11 cellular contexts compared by ENCODE assay signal in genomic region chr5:154077692-154078091, GRCh38. TPM values are rescaled to one million over a fixed set of nuclear protein-coding genes. Genes with fewer than 3 reads are reported as not detected.
DNase-seq lines count a peak whose midpoint lies in the region; ATAC-seq and TF ChIP-seq lines count a peak whose summit lies in the region.
"Had no signal": no experiment of that assay in that cellular context is flagged by ENCODE, and none has a peak within 500 bp of the region (broad histone marks: within the 10 kb centered on the region; RNA-seq: fewer than 3 reads in every experiment).

No MANE protein-coding gene starts in this region.

- no peak overlapping the region for H3K9ac ChIP-seq in BLaER1 treated with 17β-estradiol and CSF1 and Interleukin-3, amounts not matched to agents 10 nM and 100 nM
- H3K9ac ChIP-seq: BLaER1 had no signal

- no peaks in the 10 kb centered on the region for H3K27me3 ChIP-seq in BLaER1 treated with 17β-estradiol and CSF1 and Interleukin-3, amounts not matched to agents 10 nM and 100 nM
- no peaks in the 10 kb centered on the region for H3K27me3 ChIP-seq in left lung
- H3K27me3 ChIP-seq: BLaER1 had no signal

- TF ChIP-seq CTCF in cardiac fibroblast (IDR thresholded peaks at IDR 0.05; ENCODE audit: low read depth, low read length) = no peak
- no peak for TF ChIP-seq CTCF in left lung (IDR thresholded peaks at IDR 0.05)
- TF ChIP-seq CTCF in GM20000 (IDR thresholded peaks at IDR 0.05; ENCODE audit: extremely low read depth, missing control alignments) = no peak

- H3K27ac ChIP-seq in BLaER1 treated with 17β-estradiol and CSF1 and Interleukin-3, amounts not matched to agents 10 nM and 100 nM = no peak overlapping the region
- H3K27ac ChIP-seq in left lung = no peak overlapping the region
- H3K27ac ChIP-seq: BLaER1 had no signal

- H4K20me1 ChIP-seq in BLaER1 treated with 17β-estradiol and CSF1 and Interleukin-3, amounts not matched to agents 10 nM and 100 nM = no peaks in the 10 kb centered on the region
- H4K20me1 ChIP-seq: BLaER1 had no signal

- no peaks in the 10 kb centered on the region for H3K9me3 ChIP-seq in BLaER1 treated with 17β-estradiol and CSF1 and Interleukin-3, amounts not matched to agents 10 nM and 100 nM (replicated peaks in 1 of 11)
- no peaks in the 10 kb centered on the region for H3K9me3 ChIP-seq in left lung
- H3K9me3 ChIP-seq in T-helper 17 cell (ENCODE audit: control insufficient read depth, low read length, poor library complexity, severe bottlenecking) = no peaks in the 10 kb centered on the region
- H3K9me3 ChIP-seq: BLaER1 had no signal

- DNase-seq in M059J (ENCODE audit: low read depth) (peak; percentile 79), cardiac fibroblast (ENCODE audit: low read depth in 2 of 2) (peak; percentile 52 to 72), left lung (no peak), T-helper 17 cell (no peak), GM20000 (ENCODE audit: low spot score) (no peak)
- DNase-seq: KG1, T-helper 2 cell had no signal

- H3K36me3 ChIP-seq in BLaER1 treated with 17β-estradiol and CSF1 and Interleukin-3, amounts not matched to agents 10 nM and 100 nM = no peaks in the 10 kb centered on the region
- H3K36me3 ChIP-seq in left lung = no peaks in the 10 kb centered on the region
- H3K36me3 ChIP-seq: BLaER1 had no signal

- H3K4me1 ChIP-seq in BLaER1 treated with 17β-estradiol and CSF1 and Interleukin-3, amounts not matched to agents 10 nM and 100 nM = peaks cover 8 to 39% (median 30%) of the 10 kb centered on the region in 10 experiments; a peak in 19 of 20 replicates
- peaks cover 5 to 23% of the 10 kb centered on the region in 2 donors for H3K4me1 ChIP-seq in left lung

- peaks cover 8% of the 10 kb centered on the region for H3K4me1 Mint-ChIP-seq in T-helper 17 cell

- H3K4me2 ChIP-seq in BLaER1 treated with 17β-estradiol and CSF1 and Interleukin-3, amounts not matched to agents 10 nM and 100 nM = peak overlapping the region; percentile 25 to 70 (median 43); a peak in 17 of 22 replicates

- H3K36me3 Mint-ChIP-seq in T-helper 17 cell (ENCODE audit: low read depth) = peaks cover 2% of the 10 kb centered on the region

- peaks cover 6% of the 10 kb centered on the region for H3K27me3 Mint-ChIP-seq in T-helper 17 cell

- no peak overlapping the region for H3K4me3 ChIP-seq in BLaER1 treated with 17β-estradiol and CSF1 and Interleukin-3, amounts not matched to agents 10 nM and 100 nM
- H3K4me3 ChIP-seq in cardiac fibroblast (replicated peaks in 1 of 2; ENCODE audit: low read depth in 2 of 2, low read length in 2 of 2) (no peak overlapping the region), left lung (no peak overlapping the region)
- H3K4me3 ChIP-seq: BLaER1 had no signal

- no peak overlapping the region for H3K27ac Mint-ChIP-seq in T-helper 17 cell

- H3K4me3 Mint-ChIP-seq in T-helper 17 cell = no peak overlapping the region

- intact Hi-C loops in left lung (cut with DNase I) = no loop called here

- ATAC-seq in left lung (peak; percentile 90), T-helper 17 cell (no peak), HG03039 (IDR thresholded peaks at IDR 0.05; ENCODE audit: unreplicated experiment) (no peak), GM21619 (IDR thresholded peaks at IDR 0.05; ENCODE audit: unreplicated experiment) (no peak)

RNA-seq across cellular contexts. Expression of gene MFAP3, which starts 38.9 kb away (rescaled TPM):
- total RNA-seq in M059J (2014; rRNA removed; shearing (Covaris generic)) = 47.9 and 75.6 TPM in 2 replicates
- total RNA-seq in left lung (10 to 100 TPM; 34.3 to 35.5 TPM), T-helper 17 cell (10 to 100 TPM; 18.0 to 19.3 TPM)

RNA-seq across cellular contexts. Expression of gene FAM114A2, which starts 39.0 kb away (rescaled TPM):
- 13.5 and 23.0 TPM in 2 replicates for total RNA-seq in M059J (2014; rRNA removed; shearing (Covaris generic))
- total RNA-seq in left lung = 10 to 100 TPM; 35.3 to 35.4 TPM
- total RNA-seq in T-helper 17 cell = 10 to 100 TPM; 21.9 to 25.8 TPM

Comparison
In these comparisons a context has a peak if more than half of its experiments do, and no peak if none do; other contexts are left out.
1. DNase-seq: peak in M059J (single experiment) and cardiac fibroblast (2 of 2); none in left lung (0 of 2), T-helper 17 cell (0 of 3) and GM20000 (single experiment).